10 cellular contexts compared by ENCODE assay signal in the genomic region with DNA sequence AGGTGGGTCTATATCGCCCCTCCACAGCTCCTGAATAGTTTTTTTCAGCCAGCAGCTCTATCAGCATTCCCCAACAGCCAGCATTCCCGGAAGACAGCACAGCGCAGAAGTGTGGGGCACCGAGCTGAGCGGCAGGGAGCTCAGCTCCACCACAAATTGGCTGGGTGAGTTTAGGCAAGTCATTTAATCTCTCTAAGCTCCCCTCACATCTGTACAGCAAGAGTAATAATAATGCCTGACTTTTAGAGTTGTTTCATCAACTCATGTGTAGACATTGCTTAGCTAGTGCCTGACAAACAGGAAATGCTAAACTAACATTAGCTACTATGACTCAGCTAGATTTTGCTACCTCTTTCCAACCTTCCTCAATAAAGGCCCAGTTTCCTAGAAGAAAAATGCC.
DNase-seq lines count a peak whose midpoint lies in the region; ATAC-seq and TF ChIP-seq lines count a peak whose summit lies in the region.
"Had no signal": no experiment of that assay in that cellular context is flagged by ENCODE, and none has a peak within 500 bp of the region (broad histone marks: within the 10 kb centered on the region; RNA-seq: fewer than 3 reads in every experiment).

No MANE protein-coding gene starts in this region.

- H3K4me1 ChIP-seq in neuronal stem cell (ENCODE audit: control insufficient read depth in 2 of 2, insufficient read depth in 1 of 2, low read depth in 1 of 2, low read length in 2 of 2) (peaks cover 7 to 26% of the 10 kb centered on the region in 2 donors), ascending aorta (peaks cover 0 to 3% of the 10 kb centered on the region in 2 donors)

- H3K4ac ChIP-seq in neuronal stem cell (ENCODE audit: low read length) = no peak overlapping the region

- H3K36me3 ChIP-seq in neuronal stem cell (replicated peaks in 1 of 2; ENCODE audit: control insufficient read depth in 2 of 2, insufficient read depth in 2 of 2, low read length in 2 of 2) (no peaks in the 10 kb centered on the region), ascending aorta (no peaks in the 10 kb centered on the region)

- no CpG with 5 or more reads among the region's 5 CpGs for WGBS in neuronal stem cell (ENCODE audit: extremely low coverage in 2 of 2, insufficient read length in 2 of 2, insufficient replicate concordance in 1 of 2), 2 donors

- DNase-seq in GM03348 (ENCODE audit: low spot score) = peak; percentile 56
- DNase-seq in RKO (ENCODE audit: low spot score) = peak; percentile 52
- DNase-seq in fibroblast of gingiva (ENCODE audit: low read depth) = peak; percentile 57
- DNase-seq in neuronal stem cell (ENCODE audit: low spot score) = no peak
- no peak for DNase-seq in ascending aorta (ENCODE audit: low spot score in 2 of 2)
- DNase-seq in activated T-cell treated with anti-CD3 and anti-CD28 coated beads for 4 hours = no peak
- no peak for DNase-seq in mesenteric fat pad (ENCODE audit: low spot score)
- DNase-seq: activated CD4-positive, alpha-beta T cell treated with anti-CD3 and anti-CD28 coated beads, Interleukin-2, amount 10 ng/mL, durations not matched to agents 24 days and 14 days; stimulated activated CD4-positive, alpha-beta T cell treated with anti-CD3 and anti-CD28 coated beads, Interleukin-15, amount 100 ng/mL, for 24 hours had no signal

- no peak overlapping the region for H2BK5ac ChIP-seq in neuronal stem cell (ENCODE audit: low read length)

- H3K9me3 ChIP-seq in neuronal stem cell (replicated peaks in 1 of 2; ENCODE audit: control insufficient read depth in 2 of 2, insufficient read depth in 1 of 2, low read depth in 1 of 2, low read length in 2 of 2) (no peaks in the 10 kb centered on the region), ascending aorta (no peaks in the 10 kb centered on the region)

- no peak overlapping the region for H2BK12ac ChIP-seq in neuronal stem cell (ENCODE audit: low read length)

- H3K27ac ChIP-seq in neuronal stem cell (replicated peaks; ENCODE audit: low read length) = no peak overlapping the region
- H3K27ac ChIP-seq in ascending aorta = peak overlapping the region in 1 of 2 donors; percentile 21

- no peak overlapping the region for H2BK120ac ChIP-seq in neuronal stem cell (ENCODE audit: low read depth, low read length)

- H4K8ac ChIP-seq in neuronal stem cell (ENCODE audit: low read depth, low read length) = no peak overlapping the region

- no peak overlapping the region for H3K18ac ChIP-seq in neuronal stem cell (ENCODE audit: low read length)

- no peak for ATAC-seq in GM18907 (IDR thresholded peaks at IDR 0.05; ENCODE audit: unreplicated experiment)

- intact Hi-C loops in ascending aorta (cut with DNase I) = loop anchor here (5.0 kb wide), 2 partner anchors 134 to 1184 kb away; no protein-coding TSS in a partner anchor

- H3K4me3 ChIP-seq in neuronal stem cell (ENCODE audit: low read length in 2 of 2) (no peak overlapping the region), ascending aorta (no peak overlapping the region)

- peaks cover 0 to 3% (median 0%) of the 10 kb centered on the region in 3 experiments for H3K27me3 ChIP-seq in neuronal stem cell (ENCODE audit: control insufficient read depth in 3 of 3, insufficient read depth in 3 of 3, low read depth in 1 of 3, low read length in 3 of 3)
- H3K27me3 ChIP-seq in ascending aorta = no peaks in the 10 kb centered on the region

- no peak overlapping the region for H3K14ac ChIP-seq in neuronal stem cell (ENCODE audit: low read length)

- TF ChIP-seq CTCF in ascending aorta (IDR thresholded peaks at IDR 0.05) = no peak

- no peaks in the 10 kb centered on the region for H3K79me1 ChIP-seq in neuronal stem cell (ENCODE audit: low read depth, low read length)

- peak overlapping the region; percentile 77 for H2AFZ ChIP-seq in neuronal stem cell (ENCODE audit: low read length)

- no peak overlapping the region for H2BK15ac ChIP-seq in neuronal stem cell (ENCODE audit: low read length)

- no peak overlapping the region for H4K91ac ChIP-seq in neuronal stem cell (ENCODE audit: low read depth, low read length, poor library complexity)

- H3K9ac ChIP-seq in neuronal stem cell (ENCODE audit: low read depth, low read length, poor library complexity) = no peak overlapping the region

- H3K23ac ChIP-seq in neuronal stem cell (ENCODE audit: low read depth, low read length, poor library complexity) = no peak overlapping the region

- H2AK5ac ChIP-seq in neuronal stem cell (ENCODE audit: low read depth, low read length) = no peak overlapping the region

- no peak overlapping the region for H3K4me2 ChIP-seq in neuronal stem cell (ENCODE audit: insufficient read depth, low read length, poor library complexity, severe bottlenecking)

Comparison
In these comparisons a context has a peak if more than half of its experiments do, and no peak if none do; other contexts are left out.
1. DNase-seq: peak in GM03348 (single experiment), RKO (single experiment) and fibroblast of gingiva (single experiment); none in neuronal stem cell (single experiment), ascending aorta (0 of 2), activated T-cell treated with anti-CD3 and anti-CD28 coated beads for 4 hours (single experiment) and mesenteric fat pad (single experiment).